2 cellular contexts compared by ENCODE assay signal in the genomic region with DNA sequence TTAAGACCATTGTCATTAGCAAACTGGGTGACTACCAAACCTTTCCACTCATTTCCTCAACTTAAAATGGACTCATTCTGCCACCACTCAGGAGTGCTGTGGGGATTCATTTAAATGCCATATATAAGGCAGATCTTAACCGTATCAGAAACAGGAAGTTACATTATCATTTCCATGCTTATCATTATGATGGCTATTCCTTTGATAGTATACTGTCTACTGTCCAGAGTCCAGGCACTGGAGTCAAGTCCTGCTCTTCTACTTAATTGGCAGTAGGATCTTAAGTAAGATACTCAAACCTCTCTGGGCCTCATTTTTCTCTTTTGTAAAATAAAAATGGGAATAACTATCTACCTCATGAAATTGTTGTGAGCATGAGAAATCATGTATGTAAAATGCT.
A peak's percentile ranks its signal among the peaks of the same experiment; 100 is the strongest.
TF ChIP-seq lines count a peak whose summit lies in the region.

No MANE protein-coding gene starts in this region.

TF ChIP-seq in SK-N-SH, 30 proteins besides CTCF, POLR2A, EP300 and RAD21:
- TF ChIP-seq JUND (IDR thresholded peaks at IDR 0.05) (no peak), TCF12 (IDR thresholded peaks at IDR 0.05) (peak; percentile 18; the same call in 1 of the 2 replicates), SMC3 (IDR thresholded peaks at IDR 0.05; ENCODE audit: low read depth, low read length) (no peak), GATA2 (CRISPR knock-in tag; IDR thresholded peaks at IDR 0.05) (peak; percentile 64), MXI1 (IDR thresholded peaks at IDR 0.05; ENCODE audit: low read depth, low read length) (no peak), NRF1 (IDR thresholded peaks at IDR 0.05; ENCODE audit: low read depth, low read length) (no peak), TEAD4 (IDR thresholded peaks at IDR 0.05; ENCODE audit: borderline replicate concordance, insufficient read depth) (no peak), POLR2AphosphoS5 (IDR thresholded peaks at IDR 0.05; ENCODE audit: low read depth, low read length) (no peak), RXRA (IDR thresholded peaks at IDR 0.05; ENCODE audit: borderline replicate concordance, low read depth) (no peak), GABPA (IDR thresholded peaks at IDR 0.05; ENCODE audit: low read depth) (no peak)
- TF ChIP-seq, protein P1, sequence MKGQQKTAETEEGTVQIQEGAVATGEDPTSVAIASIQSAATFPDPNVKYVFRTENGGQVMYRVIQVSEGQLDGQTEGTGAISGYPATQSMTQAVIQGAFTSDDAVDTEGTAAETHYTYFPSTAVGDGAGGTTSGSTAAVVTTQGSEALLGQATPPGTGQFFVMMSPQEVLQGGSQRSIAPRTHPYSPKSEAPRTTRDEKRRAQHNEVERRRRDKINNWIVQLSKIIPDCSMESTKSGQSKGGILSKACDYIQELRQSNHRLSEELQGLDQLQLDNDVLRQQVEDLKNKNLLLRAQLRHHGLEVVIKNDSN (IDR thresholded peaks at IDR 0.05; ENCODE audit: borderline replicate concordance, low read depth): no peak

TF ChIP-seq in SK-N-SH treated with all-trans-retinoic acid at 6 μM for 48 hours, 23 proteins besides CTCF, POLR2A, EP300 and RAD21:
- TF ChIP-seq, protein P2, sequence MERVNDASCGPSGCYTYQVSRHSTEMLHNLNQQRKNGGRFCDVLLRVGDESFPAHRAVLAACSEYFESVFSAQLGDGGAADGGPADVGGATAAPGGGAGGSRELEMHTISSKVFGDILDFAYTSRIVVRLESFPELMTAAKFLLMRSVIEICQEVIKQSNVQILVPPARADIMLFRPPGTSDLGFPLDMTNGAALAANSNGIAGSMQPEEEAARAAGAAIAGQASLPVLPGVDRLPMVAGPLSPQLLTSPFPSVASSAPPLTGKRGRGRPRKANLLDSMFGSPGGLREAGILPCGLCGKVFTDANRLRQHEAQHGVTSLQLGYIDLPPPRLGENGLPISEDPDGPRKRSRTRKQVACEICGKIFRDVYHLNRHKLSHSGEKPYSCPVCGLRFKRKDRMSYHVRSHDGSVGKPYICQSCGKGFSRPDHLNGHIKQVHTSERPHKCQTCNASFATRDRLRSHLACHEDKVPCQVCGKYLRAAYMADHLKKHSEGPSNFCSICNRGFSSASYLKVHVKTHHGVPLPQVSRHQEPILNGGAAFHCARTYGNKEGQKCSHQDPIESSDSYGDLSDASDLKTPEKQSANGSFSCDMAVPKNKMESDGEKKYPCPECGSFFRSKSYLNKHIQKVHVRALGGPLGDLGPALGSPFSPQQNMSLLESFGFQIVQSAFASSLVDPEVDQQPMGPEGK (CRISPR knock-in tag; IDR thresholded peaks at IDR 0.05; ENCODE audit: borderline replicate concordance): no peak
- TF ChIP-seq TCF4 (CRISPR knock-in tag; IDR thresholded peaks at IDR 0.05; ENCODE audit: borderline replicate concordance) (no peak), ZC3H10 (CRISPR knock-in tag; IDR thresholded peaks at IDR 0.05) (no peak), ARNTL (CRISPR knock-in tag; IDR thresholded peaks at IDR 0.05; ENCODE audit: borderline replicate concordance, low read depth) (no peak), ZFP30 (CRISPR knock-in tag; IDR thresholded peaks at IDR 0.05) (no peak), SNAI2 (CRISPR knock-in tag; IDR thresholded peaks at IDR 0.05) (no peak), ZFP3 (CRISPR knock-in tag; IDR thresholded peaks at IDR 0.05) (no peak), RARB (CRISPR knock-in tag; IDR thresholded peaks at IDR 0.05) (no peak), ESRRG (CRISPR knock-in tag; IDR thresholded peaks at IDR 0.05) (no peak), ZNF8 (CRISPR knock-in tag; IDR thresholded peaks at IDR 0.05) (no peak), TOX (CRISPR knock-in tag; IDR thresholded peaks at IDR 0.05; ENCODE audit: borderline replicate concordance) (no peak), ZNF70 (CRISPR knock-in tag; IDR thresholded peaks at IDR 0.05) (no peak), ZNF565 (CRISPR knock-in tag; conservative IDR thresholded peaks at IDR 0.05; ENCODE audit: low read depth) (no peak), CSDC2 (CRISPR knock-in tag; IDR thresholded peaks at IDR 0.05) (no peak)
- TF ChIP-seq, protein P3, sequence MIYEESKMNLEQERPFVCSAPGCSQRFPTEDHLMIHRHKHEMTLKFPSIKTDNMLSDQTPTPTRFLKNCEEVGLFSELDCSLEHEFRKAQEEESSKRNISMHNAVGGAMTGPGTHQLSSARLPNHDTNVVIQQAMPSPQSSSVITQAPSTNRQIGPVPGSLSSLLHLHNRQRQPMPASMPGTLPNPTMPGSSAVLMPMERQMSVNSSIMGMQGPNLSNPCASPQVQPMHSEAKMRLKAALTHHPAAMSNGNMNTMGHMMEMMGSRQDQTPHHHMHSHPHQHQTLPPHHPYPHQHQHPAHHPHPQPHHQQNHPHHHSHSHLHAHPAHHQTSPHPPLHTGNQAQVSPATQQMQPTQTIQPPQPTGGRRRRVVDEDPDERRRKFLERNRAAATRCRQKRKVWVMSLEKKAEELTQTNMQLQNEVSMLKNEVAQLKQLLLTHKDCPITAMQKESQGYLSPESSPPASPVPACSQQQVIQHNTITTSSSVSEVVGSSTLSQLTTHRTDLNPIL (CRISPR knock-in tag; IDR thresholded peaks at IDR 0.05; ENCODE audit: low read depth): no peak
- TF ChIP-seq, protein P4, sequence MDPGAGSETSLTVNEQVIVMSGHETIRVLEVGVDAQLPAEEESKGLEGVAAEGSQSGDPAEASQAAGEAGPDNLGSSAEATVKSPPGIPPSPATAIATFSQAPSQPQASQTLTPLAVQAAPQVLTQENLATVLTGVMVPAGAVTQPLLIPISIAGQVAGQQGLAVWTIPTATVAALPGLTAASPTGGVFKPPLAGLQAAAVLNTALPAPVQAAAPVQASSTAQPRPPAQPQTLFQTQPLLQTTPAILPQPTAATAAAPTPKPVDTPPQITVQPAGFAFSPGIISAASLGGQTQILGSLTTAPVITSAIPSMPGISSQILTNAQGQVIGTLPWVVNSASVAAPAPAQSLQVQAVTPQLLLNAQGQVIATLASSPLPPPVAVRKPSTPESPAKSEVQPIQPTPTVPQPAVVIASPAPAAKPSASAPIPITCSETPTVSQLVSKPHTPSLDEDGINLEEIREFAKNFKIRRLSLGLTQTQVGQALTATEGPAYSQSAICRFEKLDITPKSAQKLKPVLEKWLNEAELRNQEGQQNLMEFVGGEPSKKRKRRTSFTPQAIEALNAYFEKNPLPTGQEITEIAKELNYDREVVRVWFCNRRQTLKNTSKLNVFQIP (CRISPR knock-in tag; IDR thresholded peaks at IDR 0.05; ENCODE audit: borderline replicate concordance, low read depth): no peak
